Comparison of ENCODE assay signal across 8 cellular contexts in genomic region chr16:2214721-2214970, GRCh38. TPM values are rescaled to one million over a fixed set of nuclear protein-coding genes. Genes with fewer than 3 reads are reported as not detected.
A peak's percentile ranks its signal among the peaks of the same experiment; 100 is the strongest.
DNase-seq lines count a peak whose midpoint lies in the region; ATAC-seq and TF ChIP-seq lines count a peak whose summit lies in the region.

Gene PGP (minus strand): TSS chr16:2214840. CDS start chr16:2214777, 63 bp downstream.

- DNase-seq in CD8-positive, alpha-beta memory T cell = no peak
- DNase-seq in H4 (ENCODE audit: low spot score) = no peak
- DNase-seq in OCI-LY7 (ENCODE audit: low spot score) = no peak
- DNase-seq in endothelial cell (ENCODE audit: low spot score) = no peak
- DNase-seq in naive thymus-derived CD8-positive, alpha-beta T cell = peak in 1 of 10 donors; percentile 99
- DNase-seq in SW 1271 (lab: John Stamatoyannopoulos, UW) = no peak
- no peak for DNase-seq in foreskin melanocyte
- no peak for DNase-seq in posterior cingulate gyrus

- peak within 1 kb of the TSS; percentile 45; the same call in 1 of the 2 replicates for H2AFZ ChIP-seq in OCI-LY7 (ENCODE audit: low read length)

- no TSS peak for BruUV-seq in OCI-LY7 (replicated peaks; lab: Mats Ljungman, UMichigan)

- peaks cover 26% of the 10 kb centered on the region; the same call in 1 of the 2 replicates for H3K79me2 ChIP-seq in OCI-LY7 (ENCODE audit: insufficient read depth, low read depth, low read length)

- no peaks in the 10 kb centered on the region for H3K9me3 Mint-ChIP-seq in CD8-positive, alpha-beta memory T cell
- no peaks in the 10 kb centered on the region for H3K9me3 Mint-ChIP-seq in endothelial cell (ENCODE audit: unreplicated experiment)
- H3K9me3 Mint-ChIP-seq in naive thymus-derived CD8-positive, alpha-beta T cell = no peaks in the 10 kb centered on the region

- H3K9me2 ChIP-seq in OCI-LY7 (ENCODE audit: insufficient read depth, low read length) = no peaks in the 10 kb centered on the region

- no peaks in the 10 kb centered on the region for H3K27me3 Mint-ChIP-seq in CD8-positive, alpha-beta memory T cell
- peaks cover 10% of the 10 kb centered on the region for H3K27me3 Mint-ChIP-seq in endothelial cell (ENCODE audit: unreplicated experiment)
- H3K27me3 Mint-ChIP-seq in naive thymus-derived CD8-positive, alpha-beta T cell = no peaks in the 10 kb centered on the region

- no peaks in the 10 kb centered on the region for H3K36me3 ChIP-seq in CD8-positive, alpha-beta memory T cell (ENCODE audit: insufficient read depth, low read length)
- peaks cover 20% of the 10 kb centered on the region; the same call in 1 of the 2 replicates for H3K36me3 ChIP-seq in OCI-LY7 (ENCODE audit: insufficient read depth, low read length)

- peaks cover 15% of the 10 kb centered on the region for H3K4me1 ChIP-seq in CD8-positive, alpha-beta memory T cell (ENCODE audit: insufficient read depth, low read length)
- H3K4me1 ChIP-seq in OCI-LY7 (ENCODE audit: insufficient read depth, low read length, poor library complexity, severe bottlenecking) = peaks cover 26% of the 10 kb centered on the region

- peak within 1 kb of the TSS; percentile 75 to 95 (median 84) for H3K27ac Mint-ChIP-seq in CD8-positive, alpha-beta memory T cell
- H3K27ac Mint-ChIP-seq in endothelial cell (ENCODE audit: unreplicated experiment) = peak within 1 kb of the TSS; percentile 91
- H3K27ac Mint-ChIP-seq in naive thymus-derived CD8-positive, alpha-beta T cell = peak within 1 kb of the TSS; percentile 37 to 95 (median 86)

- peaks cover 16 to 26% (median 17%) of the 10 kb centered on the region in 3 donors for H3K4me1 Mint-ChIP-seq in CD8-positive, alpha-beta memory T cell
- H3K4me1 Mint-ChIP-seq in endothelial cell (ENCODE audit: unreplicated experiment) = peaks cover 25% of the 10 kb centered on the region
- peaks cover 5 to 23% (median 14%) of the 10 kb centered on the region in 4 donors for H3K4me1 Mint-ChIP-seq in naive thymus-derived CD8-positive, alpha-beta T cell

- ATAC-seq in naive thymus-derived CD8-positive, alpha-beta T cell = peak; percentile 95 to 96

- peak within 1 kb of the TSS; percentile 93 for H3K4me3 ChIP-seq in CD8-positive, alpha-beta memory T cell (ENCODE audit: low read length)
- H3K4me3 ChIP-seq in OCI-LY7 (ENCODE audit: low read depth, low read length, poor library complexity, severe bottlenecking) = peak within 1 kb of the TSS; percentile 98

- no peaks in the 10 kb centered on the region for H3K9me3 ChIP-seq in CD8-positive, alpha-beta memory T cell (ENCODE audit: low read length)
- no peaks in the 10 kb centered on the region for H3K9me3 ChIP-seq in OCI-LY7 (ENCODE audit: low read length)

- CTCF ChIA-PET in CD8-positive, alpha-beta memory T cell (lab: Charles Lee) = interaction anchor here (1.0 to 1.6 kb wide), 3 partner anchors 9 to 74 kb away, joined by 3 read pairs; partner anchors contain the start of gene MLST8
- CTCF ChIA-PET in OCI-LY7 (lab: Charles Lee; ENCODE audit: unreplicated experiment) = interaction anchor here (0.5 to 0.6 kb wide), 2 partner anchors 10 to 1803 kb away, joined by 3 read pairs; no protein-coding TSS in a partner anchor

- H4K20me1 ChIP-seq in OCI-LY7 (ENCODE audit: insufficient read depth, low read length) = peaks cover 13% of the 10 kb centered on the region; the same call in 1 of the 2 replicates

- TF ChIP-seq CTCF in OCI-LY7 (conservative IDR thresholded peaks at IDR 0.05; ENCODE audit: low read length) (no peak), endothelial cell (IDR thresholded peaks at IDR 0.05; ENCODE audit: unreplicated experiment) (no peak)

- no peaks in the 10 kb centered on the region for H3K27me3 ChIP-seq in CD8-positive, alpha-beta memory T cell (ENCODE audit: insufficient read depth, low read length, poor library complexity, severe bottlenecking)

- peaks cover 0 to 19% (median 0%) of the 10 kb centered on the region in 3 donors for H3K36me3 Mint-ChIP-seq in CD8-positive, alpha-beta memory T cell
- H3K36me3 Mint-ChIP-seq in endothelial cell (ENCODE audit: low read depth, unreplicated experiment) = no peaks in the 10 kb centered on the region
- H3K36me3 Mint-ChIP-seq in naive thymus-derived CD8-positive, alpha-beta T cell = peaks cover 0 to 2% (median 0%) of the 10 kb centered on the region in 3 donors

- intact Hi-C loops in OCI-LY7 (cut with micrococcal nuclease; ENCODE audit: unreplicated experiment) = no loop called here
- intact Hi-C loops in posterior cingulate gyrus (cut with DNase I) = no loop called here

- peak within 1 kb of the TSS; percentile 80 for H3K4me2 ChIP-seq in OCI-LY7 (ENCODE audit: low read length)

- H3K4me3 Mint-ChIP-seq in CD8-positive, alpha-beta memory T cell = peak within 1 kb of the TSS; percentile 82 to 95 (median 89)
- H3K4me3 Mint-ChIP-seq in endothelial cell (ENCODE audit: unreplicated experiment) = peak within 1 kb of the TSS; percentile 93
- peak within 1 kb of the TSS; percentile 82 to 92 (median 88) for H3K4me3 Mint-ChIP-seq in naive thymus-derived CD8-positive, alpha-beta T cell

- H3K27ac ChIP-seq in CD8-positive, alpha-beta memory T cell (ENCODE audit: low read depth, low read length) = peak within 1 kb of the TSS; percentile 89
- peak within 1 kb of the TSS; percentile 75 for H3K27ac ChIP-seq in OCI-LY7 (ENCODE audit: low read depth, low read length, poor library complexity, severe bottlenecking)

- POLR2A ChIA-PET in CD8-positive, alpha-beta memory T cell (lab: Charles Lee) = interaction anchor here (0.5 to 2.1 kb wide), 16 partner anchors 9 to 1971 kb away, joined by 3 to 20 read pairs (median 6); partner anchors contain the start of genes DNASE1L2, E4F1, ECI1 and MLST8
- POLR2A ChIA-PET in OCI-LY7 (lab: Charles Lee) = interaction anchor here (0.6 to 1.4 kb wide), 4 partner anchors 8 to 199 kb away, joined by 3 to 10 read pairs (median 4); partner anchors contain the start of gene TRAF7
- POLR2A ChIA-PET in naive thymus-derived CD8-positive, alpha-beta T cell (lab: Charles Lee) = interaction anchor here (0.6 to 3.6 kb wide), 25 partner anchors 8 to 1531 kb away, joined by 3 to 58 read pairs (median 3); partner anchors contain the start of genes AMDHD2, ATP6V0C, DNASE1L2 and E4F1

RNA-seq across cellular contexts. Expression of gene PGP, which starts in this region (rescaled TPM):
- total RNA-seq in CD8-positive, alpha-beta memory T cell = 10 to 100 TPM; 27.3 to 30.9 TPM
- 14.7 TPM for polyA plus RNA-seq in CD8-positive, alpha-beta memory T cell
- 20.0 and 24.5 TPM in 2 replicates for total RNA-seq in H4 (2014; rRNA removed; shearing (Covaris generic))
- total RNA-seq in OCI-LY7 (2014; rRNA removed; shearing (Covaris generic)) = 44.2 TPM in 2 replicates
- total RNA-seq in OCI-LY7 (2022) (37.0 and 37.9 TPM in 2 replicates), endothelial cell (ENCODE audit: unreplicated experiment) (31.5 TPM)
- 10 to 100 TPM; 22.8 to 28.1 TPM for total RNA-seq in naive thymus-derived CD8-positive, alpha-beta T cell
- polyA plus RNA-seq in naive thymus-derived CD8-positive, alpha-beta T cell = 10 to 100 TPM in 2 of 3 donors, 1 to 10 TPM in 1; 8.7 to 17.7 (median 11.6) TPM
